12 cellular contexts compared by ENCODE assay signal in the genomic region with DNA sequence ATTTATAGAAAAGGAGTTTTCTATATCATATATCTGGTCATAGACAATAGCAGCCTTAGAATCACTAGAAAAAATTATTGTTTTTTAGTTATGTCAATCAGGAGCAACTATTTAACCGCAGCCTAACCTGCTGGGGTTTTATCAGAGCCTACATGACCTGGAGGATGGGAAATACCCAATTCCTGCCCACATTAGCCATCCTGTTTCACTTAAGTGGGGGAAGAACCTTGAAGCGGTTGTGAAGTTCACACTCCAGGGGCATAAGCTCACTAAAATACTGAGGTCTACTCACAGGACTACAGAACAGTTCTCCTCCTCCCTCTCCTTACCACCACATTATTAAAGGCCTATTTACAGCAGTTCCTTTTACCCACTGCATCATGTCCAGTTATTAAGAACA. TPM values are rescaled to one million over a fixed set of nuclear protein-coding genes. Genes with fewer than 3 reads are reported as not detected.
DNase-seq lines count a peak whose midpoint lies in the region; ATAC-seq and TF ChIP-seq lines count a peak whose summit lies in the region.
"Had no signal": no experiment of that assay in that cellular context is flagged by ENCODE, and none has a peak within 500 bp of the region (broad histone marks: within the 10 kb centered on the region; RNA-seq: fewer than 3 reads in every experiment).

No MANE protein-coding gene starts in this region.

- no TSS peak for BruUV-seq in PC-9 (replicated peaks; lab: Mats Ljungman, UMichigan)

- peaks cover 20% of the 10 kb centered on the region for H3K36me3 ChIP-seq in Karpas-422 (ENCODE audit: insufficient read depth, low read length)
- H3K36me3 ChIP-seq in suprapubic skin = peaks cover 13% of the 10 kb centered on the region
- no peaks in the 10 kb centered on the region for H3K36me3 ChIP-seq in PC-9 (ENCODE audit: low read depth)
- H3K36me3 ChIP-seq: SJSA1, vagina had no signal

- H3K9me2 ChIP-seq in Karpas-422 (replicated peaks; ENCODE audit: insufficient read depth, low read length) = no peaks in the 10 kb centered on the region
- no peaks in the 10 kb centered on the region for H3K9me2 ChIP-seq in PC-9 (ENCODE audit: insufficient read depth)

- no peak overlapping the region for H3K4me3 ChIP-seq in Karpas-422 (ENCODE audit: low read length)
- no peak overlapping the region for H3K4me3 ChIP-seq in suprapubic skin
- no peak overlapping the region for H3K4me3 ChIP-seq in PC-9
- H3K4me3 ChIP-seq: SJSA1, vagina had no signal

- H3K4me2 ChIP-seq in Karpas-422 (ENCODE audit: low read depth, low read length, poor library complexity, severe bottlenecking) = no peak overlapping the region
- H3K4me2 ChIP-seq in PC-9 = no peak overlapping the region

- H3K27ac ChIP-seq in Karpas-422 (ENCODE audit: low read length) (0 out of 2 replicates have a peak overlapping the region, but pooled peaks have one; percentile 2), suprapubic skin (no peak overlapping the region), PC-9 (no peak overlapping the region)
- H3K27ac ChIP-seq: parathyroid adenoma, SJSA1, vagina had no signal

- DNase-seq in Karpas-422 = no peak
- no peak for DNase-seq in suprapubic skin (ENCODE audit: low spot score in 2 of 2)
- DNase-seq in ACHN = no peak
- no peak for DNase-seq in PC-9
- DNase-seq in Right ventricle myocardium superior = no peak
- DNase-seq: NCI-H2171 treated with DMSO at 0.1 percent for 48 hours had no signal

- H2AFZ ChIP-seq in Karpas-422 (ENCODE audit: low read length) = no peak overlapping the region
- no peak overlapping the region for H2AFZ ChIP-seq in PC-9
- H2AFZ ChIP-seq: parathyroid adenoma had no signal

- TF ChIP-seq POLR2A in suprapubic skin (IDR thresholded peaks at IDR 0.05) = no peak

- intact Hi-C loops in PC-9 (cut with micrococcal nuclease; ENCODE audit: unreplicated experiment) (no loop called here), Right ventricle myocardium superior (cut with DNase I) (no loop called here)

- in situ Hi-C loops in ACHN (cut with HindIII; ENCODE audit: low pct_ligation_motif_present, low pct_unique_long_range_greater_than_20kb, low sequenced_read_pairs) = no loop called here

- POLR2A ChIA-PET in PC-9 (lab: Charles Lee; ENCODE audit: unreplicated experiment) = no interaction called here

- WGBS in suprapubic skin = 88% methylated on average over 2 of the region's 2 CpGs

- peak; percentile 92 for ATAC-seq in GM18508 (IDR thresholded peaks at IDR 0.05; ENCODE audit: insufficient read depth, unreplicated experiment)
- peak; percentile 88 for ATAC-seq in GM19463 (IDR thresholded peaks at IDR 0.05; ENCODE audit: unreplicated experiment)
- ATAC-seq in HG02943 (IDR thresholded peaks at IDR 0.05; ENCODE audit: low read depth, unreplicated experiment) = peak; percentile 86
- no peak for ATAC-seq in Right ventricle myocardium superior (ENCODE audit: poor library complexity)

- peaks cover 20% of the 10 kb centered on the region for H3K4me1 ChIP-seq in Karpas-422 (ENCODE audit: low read length)
- no peaks in the 10 kb centered on the region for H3K4me1 ChIP-seq in suprapubic skin
- H3K4me1 ChIP-seq in PC-9 (replicated peaks; ENCODE audit: insufficient read depth) = no peaks in the 10 kb centered on the region
- H3K4me1 ChIP-seq: parathyroid adenoma, SJSA1, vagina had no signal

- TF ChIP-seq EP300 in suprapubic skin (IDR thresholded peaks at IDR 0.05) = no peak

- H3F3A ChIP-seq in PC-9 (ENCODE audit: insufficient read depth, low read depth) = no peaks in the 10 kb centered on the region

- TF ChIP-seq CTCF in suprapubic skin (IDR thresholded peaks at IDR 0.05) (no peak), PC-9 (conservative IDR thresholded peaks at IDR 0.05) (no peak)

- H4K20me1 ChIP-seq in Karpas-422 (ENCODE audit: insufficient read depth, low read depth, low read length) = no peaks in the 10 kb centered on the region
- H4K20me1 ChIP-seq in PC-9 (ENCODE audit: insufficient read depth) = no peaks in the 10 kb centered on the region

- CTCF ChIA-PET in PC-9 (lab: Charles Lee) = no interaction called here

- H3K27me3 ChIP-seq in Karpas-422 (ENCODE audit: low read length) = no peaks in the 10 kb centered on the region
- H3K27me3 ChIP-seq in suprapubic skin = no peaks in the 10 kb centered on the region
- H3K27me3 ChIP-seq in PC-9 (ENCODE audit: insufficient read depth, low read depth) = no peaks in the 10 kb centered on the region
- H3K27me3 ChIP-seq: SJSA1, vagina had no signal

- no peaks in the 10 kb centered on the region for H3K9me3 ChIP-seq in Karpas-422 (ENCODE audit: low read length)
- H3K9me3 ChIP-seq in suprapubic skin = no peaks in the 10 kb centered on the region
- H3K9me3 ChIP-seq in PC-9 (ENCODE audit: insufficient read depth, low read depth) = 0 out of 2 replicates have a peak, but pooled peaks cover 4% of the 10 kb centered on the region
- H3K9me3 ChIP-seq: SJSA1, vagina had no signal

- H3K79me2 ChIP-seq in Karpas-422 (ENCODE audit: low read length) (peaks cover 83% of the 10 kb centered on the region), PC-9 (ENCODE audit: low read depth) (no peaks in the 10 kb centered on the region)
- H3K79me2 ChIP-seq: parathyroid adenoma had no signal

- H3K9ac ChIP-seq in Karpas-422 (ENCODE audit: low read length) = no peak overlapping the region
- H3K9ac ChIP-seq: parathyroid adenoma had no signal

RNA-seq across cellular contexts. Expression of a gene that starts 16.5 kb away (rescaled TPM):
- 24.4 and 47.1 TPM in 2 replicates for total RNA-seq in Karpas-422 (2014; rRNA removed; shearing (Covaris generic); ENCODE audit: low replicate concordance)
- total RNA-seq in suprapubic skin (10 to 100 TPM; 25.4 to 34.4 (median 30.5) TPM), PC-9 (2021) (4.1 and 7.3 TPM in 2 replicates), Right ventricle myocardium superior (2.7 TPM)
